ENCODE assay signal across 11 cellular contexts in genomic region chr22:37305873-37306272, GRCh38. TPM values are rescaled to one million over a fixed set of nuclear protein-coding genes. Genes with fewer than 3 reads are reported as not detected.
DNase-seq lines count a peak whose midpoint lies in the region; ATAC-seq and TF ChIP-seq lines count a peak whose summit lies in the region.
"Had no signal": no experiment of that assay in that cellular context is flagged by ENCODE, and none has a peak within 500 bp of the region (broad histone marks: within the 10 kb centered on the region; RNA-seq: fewer than 3 reads in every experiment).

No MANE protein-coding gene starts in this region.

- POLR2A ChIA-PET in AG04450 (lab: Yijun Ruan, JAX): no interaction called here
- POLR2A ChIA-PET in CD8-positive, alpha-beta T cell (lab: Charles Lee): interaction anchor here (0.9 to 1.3 kb wide), 3 partner anchors 41 to 529 kb away, joined by 3 to 4 read pairs (median 3); no protein-coding TSS in a partner anchor

- H3K9me3 ChIP-seq in AG04450 (ENCODE audit: control insufficient read depth, insufficient read depth, low read length): no peaks in the 10 kb centered on the region
- H3K9me3 ChIP-seq in CD8-positive, alpha-beta T cell (ENCODE audit: low read length): no peaks in the 10 kb centered on the region
- H3K9me3 ChIP-seq in lower lobe of right lung: no peaks in the 10 kb centered on the region

- no peaks in the 10 kb centered on the region for H3K9me3 Mint-ChIP-seq in CD8-positive, alpha-beta T cell
- no peaks in the 10 kb centered on the region for H3K9me3 Mint-ChIP-seq in activated T-helper 1 cell treated with anti-CD3 and anti-CD28 coated beads, Interleukin-12 subunit alpha, Interleukin-12 subunit beta, Interleukin-2, Interleukin-4 antibody, amounts not matched to agents 30 ng/mL and 10 ng/mL and 1 ng/mL, durations not matched to agents 14 hours and 24 hours and 36 hours

- no peak overlapping the region for H3K4me3 Mint-ChIP-seq in CD8-positive, alpha-beta T cell
- H3K4me3 Mint-ChIP-seq in activated T-helper 1 cell treated with anti-CD3 and anti-CD28 coated beads, Interleukin-12 subunit alpha, Interleukin-12 subunit beta, Interleukin-2, Interleukin-4 antibody, amounts not matched to agents 30 ng/mL and 10 ng/mL and 1 ng/mL, durations not matched to agents 14 hours and 24 hours and 36 hours: no peak overlapping the region

- H3K4me1 Mint-ChIP-seq in CD8-positive, alpha-beta T cell (ENCODE audit: low read depth): peaks cover 90% of the 10 kb centered on the region
- H3K4me1 Mint-ChIP-seq in activated T-helper 1 cell treated with anti-CD3 and anti-CD28 coated beads, Interleukin-12 subunit alpha, Interleukin-12 subunit beta, Interleukin-2, Interleukin-4 antibody, amounts not matched to agents 30 ng/mL and 10 ng/mL and 1 ng/mL, durations not matched to agents 14 hours and 24 hours and 36 hours (ENCODE audit: low read depth): peaks cover 83% of the 10 kb centered on the region

- H3K27ac Mint-ChIP-seq in CD8-positive, alpha-beta T cell: peak overlapping the region; percentile 99
- peak overlapping the region; percentile 100 for H3K27ac Mint-ChIP-seq in activated T-helper 1 cell treated with anti-CD3 and anti-CD28 coated beads, Interleukin-12 subunit alpha, Interleukin-12 subunit beta, Interleukin-2, Interleukin-4 antibody, amounts not matched to agents 30 ng/mL and 10 ng/mL and 1 ng/mL, durations not matched to agents 14 hours and 24 hours and 36 hours

- H3K27me3 ChIP-seq in AG04450 (ENCODE audit: control insufficient read depth, insufficient read depth, low read length): no peaks in the 10 kb centered on the region
- no peaks in the 10 kb centered on the region for H3K27me3 ChIP-seq in CD8-positive, alpha-beta T cell (ENCODE audit: insufficient read depth, low read length)
- H3K27me3 ChIP-seq in lower lobe of right lung (ENCODE audit: low read depth): no peaks in the 10 kb centered on the region

- H3K4me3 ChIP-seq in AG04450 (ENCODE audit: low read depth, low read length): no peak overlapping the region
- no peak overlapping the region for H3K4me3 ChIP-seq in CD8-positive, alpha-beta T cell (ENCODE audit: low read depth, low read length)
- H3K4me3 ChIP-seq in lower lobe of right lung: no peak overlapping the region

- ATAC-seq in CD8-positive, alpha-beta T cell: no peak
- ATAC-seq in lower lobe of right lung: no peak
- no peak for ATAC-seq in HG02571 (IDR thresholded peaks at IDR 0.05; ENCODE audit: unreplicated experiment)

- H3K27ac ChIP-seq in AG04450 (ENCODE audit: low read depth, low read length): peak overlapping the region; percentile 100
- peak overlapping the region; percentile 84 for H3K27ac ChIP-seq in CD8-positive, alpha-beta T cell (ENCODE audit: low read depth, low read length)
- H3K27ac ChIP-seq in lower lobe of right lung: peak overlapping the region; percentile 84

- peaks cover 96% of the 10 kb centered on the region for H3K4me1 ChIP-seq in CD8-positive, alpha-beta T cell (ENCODE audit: insufficient read depth, low read length)
- peaks cover 83% of the 10 kb centered on the region for H3K4me1 ChIP-seq in lower lobe of right lung

- TF ChIP-seq CTCF in AG04450 (IDR thresholded peaks at IDR 0.05; ENCODE audit: low read depth, low read length) (no peak), lower lobe of right lung (IDR thresholded peaks at IDR 0.05) (no peak)
- TF ChIP-seq CTCF in CD8-positive, alpha-beta T cell (IDR thresholded peaks at IDR 0.05): no peak

- no peaks in the 10 kb centered on the region for H3K27me3 Mint-ChIP-seq in CD8-positive, alpha-beta T cell (ENCODE audit: low read depth)
- no peaks in the 10 kb centered on the region for H3K27me3 Mint-ChIP-seq in activated T-helper 1 cell treated with anti-CD3 and anti-CD28 coated beads, Interleukin-12 subunit alpha, Interleukin-12 subunit beta, Interleukin-2, Interleukin-4 antibody, amounts not matched to agents 30 ng/mL and 10 ng/mL and 1 ng/mL, durations not matched to agents 14 hours and 24 hours and 36 hours (ENCODE audit: insufficient read depth)

- CTCF ChIA-PET in AG04450 (lab: Charles Lee): interaction anchor here (0.9 to 1.1 kb wide), 2 partner anchors 106 to 152 kb away, joined by 3 to 6 read pairs; no protein-coding TSS in a partner anchor
- CTCF ChIA-PET in CD8-positive, alpha-beta T cell (lab: Charles Lee): interaction anchor here (0.7 to 2.1 kb wide), 7 partner anchors 14 to 152 kb away, joined by 3 to 8 read pairs (median 3); partner anchors contain the start of genes ELFN2 and RAC2

- intact Hi-C loops in CD8-positive, alpha-beta T cell (cut with DNase I, micrococcal nuclease): no loop called here
- intact Hi-C loops in activated T-helper 1 cell treated with anti-CD3 and anti-CD28 coated beads, Interleukin-12 subunit alpha, Interleukin-12 subunit beta, Interleukin-2, Interleukin-4 antibody, amounts not matched to agents 30 ng/mL and 10 ng/mL and 1 ng/mL, durations not matched to agents 14 hours and 24 hours and 36 hours (cut with micrococcal nuclease): loop anchor here (1.0 kb wide), 2 partner anchors 8 to 144 kb away; no protein-coding TSS in a partner anchor
- intact Hi-C loops in lower lobe of right lung (cut with DNase I): no loop called here

- H3K36me3 Mint-ChIP-seq in CD8-positive, alpha-beta T cell: peaks cover 76% of the 10 kb centered on the region
- peaks cover 64% of the 10 kb centered on the region for H3K36me3 Mint-ChIP-seq in activated T-helper 1 cell treated with anti-CD3 and anti-CD28 coated beads, Interleukin-12 subunit alpha, Interleukin-12 subunit beta, Interleukin-2, Interleukin-4 antibody, amounts not matched to agents 30 ng/mL and 10 ng/mL and 1 ng/mL, durations not matched to agents 14 hours and 24 hours and 36 hours (ENCODE audit: low read depth)

- DNase-seq in AG04450 (ENCODE audit: low read depth, low spot score) (no peak), lower lobe of right lung (no peak), NOMO-1 treated with dmso at 0.1 percent for 144 hours (lab: John Stamatoyannopoulos, UW; ENCODE audit: unreplicated experiment) (no peak), SK-N-DZ (ENCODE audit: low spot score) (no peak), C1 segment of cervical spinal cord (lab: John Stamatoyannopoulos, UW) (no peak)
- DNase-seq in CD8-positive, alpha-beta T cell: no peak
- DNase-seq in activated T-helper 1 cell treated with anti-CD3 and anti-CD28 coated beads, Interleukin-12 subunit alpha, Interleukin-12 subunit beta, Interleukin-2, Interleukin-4 antibody, amounts not matched to agents 30 ng/mL and 10 ng/mL and 1 ng/mL, durations not matched to agents 14 hours and 24 hours and 36 hours (ENCODE audit: low spot score): no peak
- DNase-seq: activated gamma-delta T cell, MV-4-11 had no signal

- peaks cover 32% of the 10 kb centered on the region for H3K36me3 ChIP-seq in CD8-positive, alpha-beta T cell (ENCODE audit: insufficient read depth, low read length)
- peaks cover 6% of the 10 kb centered on the region for H3K36me3 ChIP-seq in lower lobe of right lung

RNA-seq across cellular contexts. Expression of gene CYTH4, which starts 23.6 kb away (rescaled TPM):
- 0.33 and 0.82 TPM in 2 replicates for polyA plus RNA-seq in AG04450 (2011; rRNA removed)
- polyA minus RNA-seq in AG04450 (2011; rRNA and poly(A)+ RNA removed): 0.48 and 3.1 TPM in 2 replicates
- 100 to 1,000 TPM; 129 to 143 TPM for total RNA-seq in CD8-positive, alpha-beta T cell
- total RNA-seq in activated T-helper 1 cell treated with anti-CD3 and anti-CD28 coated beads, Interleukin-12 subunit alpha, Interleukin-12 subunit beta, Interleukin-2, Interleukin-4 antibody, amounts not matched to agents 30 ng/mL and 10 ng/mL and 1 ng/mL, durations not matched to agents 14 hours and 24 hours and 36 hours: 49.5 and 57.1 TPM in 2 replicates
- 45.4 TPM for total RNA-seq in lower lobe of right lung
- polyA plus RNA-seq in SK-N-DZ (2014; cell fraction: cytosol; rRNA removed): not detected in 2 replicates
- polyA plus RNA-seq in SK-N-DZ (2014; cell fraction: nucleus; rRNA removed): not detected in 2 replicates
- polyA plus RNA-seq: fibroblast of lung had no signal
